Comparison of ENCODE assay signal across 8 cellular contexts in the genomic region with DNA sequence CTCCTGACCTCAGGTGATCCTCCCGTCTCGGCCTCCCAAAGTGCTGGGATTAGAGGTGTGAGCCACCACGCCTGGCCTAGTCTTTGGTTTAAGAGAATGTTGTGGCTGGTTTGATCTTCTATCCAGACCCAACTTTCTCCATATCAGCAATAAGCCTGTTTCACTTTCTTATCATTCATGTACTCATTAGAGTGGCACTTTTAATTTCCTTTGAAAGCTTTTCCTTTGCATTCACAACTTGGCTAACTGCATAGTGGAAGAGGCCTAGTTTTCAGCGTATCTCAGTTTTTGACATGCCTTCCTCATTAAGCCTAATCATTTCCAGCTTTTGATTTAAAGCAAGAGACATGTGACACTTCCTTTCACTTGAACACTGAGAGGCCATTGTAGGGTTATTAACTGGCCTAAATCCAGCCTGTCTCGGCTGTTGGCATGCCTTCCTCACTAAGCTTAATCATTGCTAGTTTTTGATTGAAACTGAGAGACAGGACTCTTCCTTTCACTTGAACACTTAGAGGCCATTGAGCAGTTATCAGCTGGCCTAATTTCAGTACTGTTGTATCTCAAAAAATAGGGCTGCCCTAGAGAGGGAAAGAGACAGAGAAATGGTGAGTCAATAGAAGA. TPM values are rescaled to one million over a fixed set of nuclear protein-coding genes. Genes with fewer than 3 reads are reported as not detected.
DNase-seq lines count a peak whose midpoint lies in the region; ATAC-seq and TF ChIP-seq lines count a peak whose summit lies in the region.

No MANE protein-coding gene starts in this region.

- H3K27ac Mint-ChIP-seq in CD14-positive monocyte, result peak overlapping the region in 6 of 7 donors; percentile 13 to 83 (median 50)
- H3K27ac Mint-ChIP-seq in nephron progenitor cell, result peak overlapping the region; percentile 65

- no peak overlapping the region for H3K27ac ChIP-seq in PC-9

- no peaks in the 10 kb centered on the region for H3F3A ChIP-seq in PC-9 (ENCODE audit: insufficient read depth, low read depth)

- H3K36me3 Mint-ChIP-seq in CD14-positive monocyte (no peaks in the 10 kb centered on the region), nephron progenitor cell (ENCODE audit: low read depth) (no peaks in the 10 kb centered on the region)

- ATAC-seq in HG03354 (IDR thresholded peaks at IDR 0.05; ENCODE audit: poor library complexity, severe bottlenecking, unreplicated experiment) (peak; percentile 57), GM21515 (IDR thresholded peaks at IDR 0.05; ENCODE audit: unreplicated experiment) (no peak), GM21825 (IDR thresholded peaks at IDR 0.05; ENCODE audit: unreplicated experiment) (no peak)

- no peaks in the 10 kb centered on the region for H3K9me3 ChIP-seq in PC-9 (ENCODE audit: insufficient read depth, low read depth)

- H3K4me3 ChIP-seq in fibroblast of mammary gland (ENCODE audit: control insufficient read depth, low read depth, low read length) (no peak overlapping the region), PC-9 (no peak overlapping the region)

- no peak for TF ChIP-seq CTCF in CD14-positive monocyte (IDR thresholded peaks at IDR 0.05)
- no peak for TF ChIP-seq CTCF in fibroblast of mammary gland (conservative IDR thresholded peaks at IDR 0.05; ENCODE audit: control insufficient read depth, insufficient read depth, low read depth, low read length)
- TF ChIP-seq CTCF in nephron progenitor cell (IDR thresholded peaks at IDR 0.05), result no peak
- no peak for TF ChIP-seq CTCF in PC-9 (conservative IDR thresholded peaks at IDR 0.05)

- no TSS peak for BruUV-seq in PC-9 (replicated peaks; lab: Mats Ljungman, UMichigan)

- H3K4me3 Mint-ChIP-seq in CD14-positive monocyte, result no peak overlapping the region
- H3K4me3 Mint-ChIP-seq in nephron progenitor cell, result no peak overlapping the region

- H3K9me3 Mint-ChIP-seq in CD14-positive monocyte (peaks cover 0 to 3% (median 0%) of the 10 kb centered on the region in 7 donors), nephron progenitor cell (no peaks in the 10 kb centered on the region)

- H3K27me3 ChIP-seq in PC-9 (ENCODE audit: insufficient read depth, low read depth), result no peaks in the 10 kb centered on the region

- H3K4me2 ChIP-seq in PC-9, result no peak overlapping the region

- H3K36me3 ChIP-seq in PC-9 (ENCODE audit: low read depth), result no peaks in the 10 kb centered on the region

- H3K4me1 Mint-ChIP-seq in CD14-positive monocyte (peaks cover 37% of the 10 kb centered on the region), nephron progenitor cell (peaks cover 9% of the 10 kb centered on the region)

- no peak for DNase-seq in CD14-positive monocyte (ENCODE audit: low spot score)
- DNase-seq in fibroblast of mammary gland (ENCODE audit: low read depth), result peak; percentile 59
- DNase-seq in nephron progenitor cell, result no peak
- no peak for DNase-seq in stimulated activated CD4-positive, alpha-beta T cell treated with anti-CD3 and anti-CD28 coated beads, Interleukin-12 subunit alpha, Interleukin-12 subunit beta, amount 100 ng/mL, for 4 hours
- DNase-seq in PC-9, result no peak

- H3K9me2 ChIP-seq in PC-9 (ENCODE audit: insufficient read depth), result no peaks in the 10 kb centered on the region

- no peaks in the 10 kb centered on the region for H3K27me3 Mint-ChIP-seq in CD14-positive monocyte (ENCODE audit: low read depth in 3 of 3)
- peaks cover 2% of the 10 kb centered on the region for H3K27me3 Mint-ChIP-seq in nephron progenitor cell (ENCODE audit: low read depth, poor library complexity)

- CTCF ChIA-PET in PC-9 (lab: Charles Lee), result interaction anchor here (0.7 to 0.8 kb wide), 2 partner anchors 161 to 195 kb away, joined by 4 to 6 read pairs; no protein-coding TSS in a partner anchor

- H3K79me2 ChIP-seq in PC-9 (ENCODE audit: low read depth), result no peaks in the 10 kb centered on the region

- H3K4me1 ChIP-seq in PC-9 (replicated peaks; ENCODE audit: insufficient read depth), result no peaks in the 10 kb centered on the region

- intact Hi-C loops in CD14-positive monocyte (cut with micrococcal nuclease), result no loop called here
- intact Hi-C loops in PC-9 (cut with micrococcal nuclease; ENCODE audit: unreplicated experiment), result no loop called here

- POLR2A ChIA-PET in PC-9 (lab: Charles Lee; ENCODE audit: unreplicated experiment), result interaction anchor here (0.6 kb wide), 1 partner anchor 481 kb away, joined by 7 read pairs; no protein-coding TSS in a partner anchor

- H4K20me1 ChIP-seq in PC-9 (ENCODE audit: insufficient read depth), result no peaks in the 10 kb centered on the region

- H2AFZ ChIP-seq in PC-9, result no peak overlapping the region

RNA-seq across cellular contexts. Expression of a gene that starts 13.1 kb away (rescaled TPM):
- 100 to 1,000 TPM; 604 to 698 TPM for polyA plus RNA-seq in CD14-positive monocyte
- 1,699 and 2,252 TPM in 2 replicates for total RNA-seq in PC-9 (2021)

RNA-seq across cellular contexts. Expression of a gene that starts 17.2 kb away (rescaled TPM):
- polyA plus RNA-seq in CD14-positive monocyte, result 10 to 100 TPM; 18.0 to 39.6 TPM
- 12.0 and 19.1 TPM in 2 replicates for total RNA-seq in PC-9 (2021)
